ENCODE assay signal across 8 cellular contexts in genomic region chr19:14031719-14032480, GRCh38. TPM values are rescaled to one million over a fixed set of nuclear protein-coding genes. Genes with fewer than 3 reads are reported as not detected.
DNase-seq lines count a peak whose midpoint lies in the region; ATAC-seq lines count a peak whose summit lies in the region.

Gene IL27RA (plus strand): TSS chr19:14031762. CDS start chr19:14031873, 111 bp downstream.

- no peaks in the 10 kb centered on the region for H3K27me3 ChIP-seq in mesendoderm (ENCODE audit: insufficient read depth, low read length, poor library complexity)

- peaks cover 21% of the 10 kb centered on the region for H3K4me1 Mint-ChIP-seq in activated CD4-positive, alpha-beta memory T cell treated with anti-CD3 and anti-CD28 coated beads for 36 hours (ENCODE audit: low read depth)

- H3K9ac ChIP-seq in mesendoderm (ENCODE audit: low read length): peak within 1 kb of the TSS; percentile 71

- H2BK120ac ChIP-seq in mesendoderm (ENCODE audit: low read depth, low read length): no peak within 1 kb of the TSS

- no peaks in the 10 kb centered on the region for H3K9me3 Mint-ChIP-seq in activated CD4-positive, alpha-beta memory T cell treated with anti-CD3 and anti-CD28 coated beads for 36 hours

- DNase-seq in GM03348 (ENCODE audit: low spot score) (peak; percentile 58), NCI-H446 (lab: John Stamatoyannopoulos, UW) (peak; percentile 24 to 56), mesendoderm (peak; percentile 63), putamen (ENCODE audit: low spot score) (no peak)
- peak; percentile 86 for DNase-seq in activated CD4-positive, alpha-beta memory T cell treated with anti-CD3 and anti-CD28 coated beads for 36 hours
- peak; percentile 73 for DNase-seq in effector CD4-positive, alpha-beta T cell
- DNase-seq in stimulated activated CD8-positive, alpha-beta memory T cell treated with anti-CD3 and anti-CD28 coated beads, Interleukin-15, amount 100 ng/mL, for 48 hours (ENCODE audit: low read depth in 2 of 2): peak; percentile 55 to 58

- peaks cover 9% of the 10 kb centered on the region for H3K36me3 Mint-ChIP-seq in activated CD4-positive, alpha-beta memory T cell treated with anti-CD3 and anti-CD28 coated beads for 36 hours

- POLR2A ChIA-PET in activated CD4-positive, alpha-beta memory T cell treated with anti-CD3 and anti-CD28 coated beads for 36 hours (lab: Charles Lee): interaction anchor here (0.9 to 1.8 kb wide), 15 partner anchors 10 to 151 kb away, joined by 3 to 15 read pairs (median 5); partner anchors contain the start of genes DCAF15 and RFX1

- H4K8ac ChIP-seq in mesendoderm (ENCODE audit: low read depth, low read length): no peak within 1 kb of the TSS

- H3K27ac ChIP-seq in mesendoderm (ENCODE audit: low read depth, low read length): no peak within 1 kb of the TSS

- no peak within 1 kb of the TSS for H3K23ac ChIP-seq in mesendoderm (ENCODE audit: low read length)

- H3K79me1 ChIP-seq in mesendoderm (ENCODE audit: low read length): no peaks in the 10 kb centered on the region

- H3K27ac Mint-ChIP-seq in activated CD4-positive, alpha-beta memory T cell treated with anti-CD3 and anti-CD28 coated beads for 36 hours: peak within 1 kb of the TSS; percentile 91

- H3K4me3 Mint-ChIP-seq in activated CD4-positive, alpha-beta memory T cell treated with anti-CD3 and anti-CD28 coated beads for 36 hours: peak within 1 kb of the TSS; percentile 93

- H3K56ac ChIP-seq in mesendoderm (ENCODE audit: low read length): peak within 1 kb of the TSS; percentile 95

- no peak within 1 kb of the TSS for H2BK15ac ChIP-seq in mesendoderm (replicated peaks; ENCODE audit: low read depth)

- peak; percentile 64 for ATAC-seq in HG02759 (IDR thresholded peaks at IDR 0.05; ENCODE audit: unreplicated experiment)

- H3K27me3 Mint-ChIP-seq in activated CD4-positive, alpha-beta memory T cell treated with anti-CD3 and anti-CD28 coated beads for 36 hours: no peaks in the 10 kb centered on the region

- H3K4me1 ChIP-seq in mesendoderm (ENCODE audit: control insufficient read depth, low read depth, low read length): no peaks in the 10 kb centered on the region

- no peaks in the 10 kb centered on the region for H3K79me2 ChIP-seq in mesendoderm (ENCODE audit: control insufficient read depth, insufficient read depth, low read length)

- WGBS in mesendoderm (ENCODE audit: extremely low coverage, insufficient coverage, low lambda C conversion rate): no CpG with 5 or more reads among the region's 63 CpGs

- H3K4me2 ChIP-seq in mesendoderm (ENCODE audit: low read length): peak within 1 kb of the TSS; percentile 59

- H4K5ac ChIP-seq in mesendoderm (ENCODE audit: low read length): no peak within 1 kb of the TSS

- no peak within 1 kb of the TSS for H2BK5ac ChIP-seq in mesendoderm (ENCODE audit: low read length)

- peak within 1 kb of the TSS; percentile 65 for H3K4me3 ChIP-seq in mesendoderm (ENCODE audit: low read length)

- CTCF ChIA-PET in activated CD4-positive, alpha-beta memory T cell treated with anti-CD3 and anti-CD28 coated beads for 36 hours (lab: Charles Lee): interaction anchor here (0.6 to 2.1 kb wide), 25 partner anchors 10 to 193 kb away, joined by 3 to 14 read pairs (median 5); partner anchors contain the start of genes DCAF15, MISP3 and RFX1

- no peak within 1 kb of the TSS for H2AK5ac ChIP-seq in mesendoderm (ENCODE audit: low read length)

- H3K18ac ChIP-seq in mesendoderm (ENCODE audit: low read length): peak within 1 kb of the TSS; percentile 6

- intact Hi-C loops in activated CD4-positive, alpha-beta memory T cell treated with anti-CD3 and anti-CD28 coated beads for 36 hours (cut with micrococcal nuclease): loop anchor here (1.0 to 5.0 kb wide), 3 partner anchors 46 to 150 kb away; partner anchors contain the start of gene DCAF15

- H3K4ac ChIP-seq in mesendoderm (ENCODE audit: low read depth, low read length): peak within 1 kb of the TSS; percentile 17

- H3K36me3 ChIP-seq in mesendoderm (ENCODE audit: control insufficient read depth, insufficient read depth, low read length): no peaks in the 10 kb centered on the region

RNA-seq across cellular contexts. Expression of gene IL27RA, which starts in this region (rescaled TPM):
- total RNA-seq in activated CD4-positive, alpha-beta memory T cell treated with anti-CD3 and anti-CD28 coated beads for 36 hours: 10 to 100 TPM; 61.9 to 62.0 TPM
- polyA plus RNA-seq in mesendoderm (2013, experiment 1 of 2): 6.1 TPM
- polyA plus RNA-seq in mesendoderm (2013, experiment 2 of 2): 5.8 TPM
